ENCODE assay signal across 27 cellular contexts in genomic region chr3:134594236-134594825, GRCh38. TPM values are rescaled to one million over a fixed set of nuclear protein-coding genes. Genes with fewer than 3 reads are reported as not detected.
DNase-seq lines count a peak whose midpoint lies in the region; ATAC-seq and TF ChIP-seq lines count a peak whose summit lies in the region.
"Had no signal": no experiment of that assay in that cellular context is flagged by ENCODE, and none has a peak within 500 bp of the region (broad histone marks: within the 10 kb centered on the region; RNA-seq: fewer than 3 reads in every experiment).

No MANE protein-coding gene starts in this region.

- H4K8ac ChIP-seq in H9 (replicated peaks; ENCODE audit: insufficient read length, low read depth, low read length), result no peak overlapping the region

- peaks cover 31% of the 10 kb centered on the region for H3K27me3 Mint-ChIP-seq in H9 (ENCODE audit: low read depth)

- no peak overlapping the region for H3T11ph ChIP-seq in H9 (ENCODE audit: low read length)

- intact Hi-C loops in body of pancreas (cut with DNase I), result no loop called here

- H3K4ac ChIP-seq in H9 (ENCODE audit: low read depth, low read length), result no peak overlapping the region

- H3K27ac ChIP-seq in H9 (ENCODE audit: insufficient read length, low read depth, low read length) (no peak overlapping the region), body of pancreas (no peak overlapping the region)
- H3K27ac ChIP-seq: BLaER1, epithelial cell of prostate, right atrium auricular region, SJCRH30, thoracic aorta had no signal

- H2BK5ac ChIP-seq in H9 (ENCODE audit: insufficient read length, low read length), result no peak overlapping the region

- no peaks in the 10 kb centered on the region for H3K79me1 ChIP-seq in H9 (ENCODE audit: insufficient read depth, low read depth, low read length, poor library complexity, severe bottlenecking)

- H3K14ac ChIP-seq in H9 (ENCODE audit: insufficient read depth, low read length), result peak overlapping the region; percentile 45; the same call in 1 of the 2 replicates

- H2BK20ac ChIP-seq in H9 (ENCODE audit: low read depth, low read length, poor library complexity, severe bottlenecking), result no peak overlapping the region

- H2BK12ac ChIP-seq in H9 (ENCODE audit: insufficient read length, low read depth, low read length), result no peak overlapping the region

- no peaks in the 10 kb centered on the region for H4K20me1 ChIP-seq in H9 (ENCODE audit: control insufficient read depth, insufficient read depth, insufficient read length)
- H4K20me1 ChIP-seq: BLaER1 had no signal

- H3K79me2 ChIP-seq in H9 (ENCODE audit: insufficient read depth, low read length), result no peaks in the 10 kb centered on the region

- H3K9me3 ChIP-seq in H9 (ENCODE audit: control insufficient read depth, low read depth, low read length) (no peaks in the 10 kb centered on the region), body of pancreas (no peaks in the 10 kb centered on the region)
- H3K9me3 ChIP-seq: BLaER1, right atrium auricular region, SJCRH30, thoracic aorta had no signal

- no peak overlapping the region for H3K56ac ChIP-seq in H9 (ENCODE audit: insufficient read length, low read depth, low read length)

- DNase-seq in AG10803 (ENCODE audit: low read depth), result peak; percentile 29
- no peak for DNase-seq in H9
- peak; percentile 91 for DNase-seq in NCI-H2171 treated with DMSO at 0.1 percent for 48 hours (lab: John Stamatoyannopoulos, UW)
- peak; percentile 42 for DNase-seq in fibroblast of mammary gland (ENCODE audit: low read depth)
- no peak for DNase-seq in body of pancreas
- no peak for DNase-seq in DMS 273 treated with DMSO at 0.1 percent for 48 hours (lab: John Stamatoyannopoulos, UW)
- no peak for DNase-seq in kidney glomerular epithelial cell (lab: John Stamatoyannopoulos, UW)
- DNase-seq: activated CD4-positive, CD25-positive, alpha-beta regulatory T cell treated with anti-CD3 and anti-CD28 coated beads, Interleukin-2, amount 50 U/mL, for 72 hours; activated effector memory CD4-positive, alpha-beta T cell treated with anti-CD3 and anti-CD28 coated beads, Interleukin-2, amount 50 U/mL, for 16 hours; activated naive CD8-positive, alpha-beta T cell treated with anti-CD3 and anti-CD28 coated beads, Interleukin-2, amount 10 ng/mL, durations not matched to agents 7 days and 5 days; EL; hippocampal formation; immature natural killer cell; mesendoderm; naive thymus-derived CD8-positive, alpha-beta T cell; NCI-H1694; NCI-H446 treated with DMSO at 0.1 percent for 48 hours; SJCRH30; stimulated activated naive CD8-positive, alpha-beta T cell treated with anti-CD3 and anti-CD28 coated beads, Interleukin-15, Interleukin-2, amounts not matched to agents 100 U/mL and 50 U/mL, for 24 hours had no signal

- no peak overlapping the region for H3K23ac ChIP-seq in H9 (ENCODE audit: insufficient read length, low read depth, low read length)

- no peaks in the 10 kb centered on the region; a peak in 1 of 7 replicates for H3K36me3 Mint-ChIP-seq in H9 (ENCODE audit: insufficient read depth in 1 of 3, low read depth in 3 of 3)
- H3K36me3 Mint-ChIP-seq: activated naive CD8-positive, alpha-beta T cell treated with anti-CD3 and anti-CD28 coated beads, Interleukin-2, amount 10 ng/mL, durations not matched to agents 7 days and 5 days; immature natural killer cell; naive thymus-derived CD8-positive, alpha-beta T cell had no signal

- no peak overlapping the region for H4K91ac ChIP-seq in H9 (ENCODE audit: insufficient read length, low read depth, low read length)

- no peak overlapping the region; a peak in 1 of 7 replicates for H3K27ac Mint-ChIP-seq in H9
- H3K27ac Mint-ChIP-seq: activated naive CD8-positive, alpha-beta T cell treated with anti-CD3 and anti-CD28 coated beads, Interleukin-2, amount 10 ng/mL, durations not matched to agents 7 days and 5 days; immature natural killer cell had no signal

- no CpG with 5 or more reads among the region's 9 CpGs for WGBS in H9 (ENCODE audit: extremely low coverage, insufficient read length, low lambda C conversion rate)
- 39 to 46% methylated on average over 9 of the region's 9 CpGs for WGBS in body of pancreas, 2 donors

- no peaks in the 10 kb centered on the region; a peak in 1 of 5 replicates for H3K9me3 Mint-ChIP-seq in H9
- H3K9me3 Mint-ChIP-seq: activated naive CD8-positive, alpha-beta T cell treated with anti-CD3 and anti-CD28 coated beads, Interleukin-2, amount 10 ng/mL, durations not matched to agents 7 days and 5 days; naive thymus-derived CD8-positive, alpha-beta T cell had no signal

- no peak overlapping the region for H2AFZ ChIP-seq in H9 (ENCODE audit: low read length)

- TF ChIP-seq CTCF in AG10803 (conservative IDR thresholded peaks at IDR 0.05; ENCODE audit: low read length), result no peak
- TF ChIP-seq CTCF in H9 (conservative IDR thresholded peaks at IDR 0.05), result no peak
- TF ChIP-seq CTCF in fibroblast of mammary gland (conservative IDR thresholded peaks at IDR 0.05; ENCODE audit: control insufficient read depth, insufficient read depth, low read depth, low read length), result no peak
- TF ChIP-seq CTCF in body of pancreas (IDR thresholded peaks at IDR 0.05), result no peak

- ATAC-seq in HG03565 (IDR thresholded peaks at IDR 0.05; ENCODE audit: unreplicated experiment) (no peak), body of pancreas (no peak)
- ATAC-seq: HCT116; left lobe of liver; naive thymus-derived CD8-positive, alpha-beta T cell; stimulated activated naive CD8-positive, alpha-beta T cell treated with anti-CD3 and anti-CD28 coated beads, Interleukin-15, Interleukin-2, amounts not matched to agents 100 U/mL and 50 U/mL, for 24 hours had no signal

- H3K23me2 ChIP-seq in H9 (ENCODE audit: insufficient read length, low read depth, low read length, poor library complexity, severe bottlenecking), result no peaks in the 10 kb centered on the region

- no peak overlapping the region for H2AK5ac ChIP-seq in H9 (ENCODE audit: insufficient read length, low read length)

- TF ChIP-seq POLR2A in body of pancreas (IDR thresholded peaks at IDR 0.05), result no peak

- H3K36me3 ChIP-seq in body of pancreas (replicated peaks in 1 of 2; ENCODE audit: insufficient read depth in 1 of 2, low read depth in 2 of 2), result no peaks in the 10 kb centered on the region
- H3K36me3 ChIP-seq: BLaER1, right atrium auricular region, SJCRH30, thoracic aorta had no signal

- no peak overlapping the region for H2BK120ac ChIP-seq in H9 (ENCODE audit: low read depth, low read length, poor library complexity, severe bottlenecking)

- H3K4me3 ChIP-seq in AG10803 (ENCODE audit: low read length), result no peak overlapping the region
- no peak overlapping the region for H3K4me3 ChIP-seq in fibroblast of mammary gland (ENCODE audit: control insufficient read depth, low read depth, low read length)
- no peak overlapping the region for H3K4me3 ChIP-seq in body of pancreas
- H3K4me3 ChIP-seq: BLaER1, right atrium auricular region, SJCRH30, thoracic aorta had no signal

- H3K9ac ChIP-seq in H9 (ENCODE audit: extremely low read depth, insufficient read length, low read length), result no peak overlapping the region
- H3K9ac ChIP-seq: BLaER1 had no signal

- no peak overlapping the region for H3K4me3 Mint-ChIP-seq in H9
- H3K4me3 Mint-ChIP-seq: activated naive CD8-positive, alpha-beta T cell treated with anti-CD3 and anti-CD28 coated beads, Interleukin-2, amount 10 ng/mL, durations not matched to agents 7 days and 5 days; immature natural killer cell; naive thymus-derived CD8-positive, alpha-beta T cell had no signal

- H3K4me1 Mint-ChIP-seq in H9, result peaks cover 0 to 3% of the 10 kb centered on the region in 2 experiments; a peak in 1 of 4 replicates
- H3K4me1 Mint-ChIP-seq: immature natural killer cell; naive thymus-derived CD8-positive, alpha-beta T cell had no signal

- H4K5ac ChIP-seq in H9 (ENCODE audit: insufficient read length, low read depth, low read length), result no peak overlapping the region

- H3K4me2 ChIP-seq in H9 (ENCODE audit: insufficient read depth, insufficient read length, low read length), result no peak overlapping the region
- H3K4me2 ChIP-seq: BLaER1 had no signal

- H3K4me1 ChIP-seq in H9 (ENCODE audit: insufficient read depth, low read length) (no peaks in the 10 kb centered on the region), body of pancreas (no peaks in the 10 kb centered on the region)
- H3K4me1 ChIP-seq: BLaER1, right atrium auricular region, SJCRH30 had no signal

- no peak overlapping the region for H3K18ac ChIP-seq in H9 (ENCODE audit: insufficient read length, low read depth, low read length)

- H2BK15ac ChIP-seq in H9 (ENCODE audit: low read depth, low read length), result no peak overlapping the region

- H3K27me3 ChIP-seq in H9 (ENCODE audit: insufficient read depth, low read length) (no peaks in the 10 kb centered on the region; the same call in 1 of the 2 replicates), body of pancreas (no peaks in the 10 kb centered on the region)
- H3K27me3 ChIP-seq: right atrium auricular region had no signal

RNA-seq across cellular contexts. Expression of gene KY, which starts 56.5 kb away (rescaled TPM):
- total RNA-seq in H9 (2021) (not detected in 2 replicates), body of pancreas (under 1 TPM in 1 of 2 donors, not detected in 1; 0.26 TPM)
- total RNA-seq: activated naive CD8-positive, alpha-beta T cell treated with anti-CD3 and anti-CD28 coated beads, Interleukin-2, amount 10 ng/mL, durations not matched to agents 7 days and 5 days; left lobe of liver; naive thymus-derived CD8-positive, alpha-beta T cell; osteocyte; SJCRH30 had no signal

Comparison
In these comparisons a context has a peak if more than half of its experiments do, and no peak if none do; other contexts are left out.
1. DNase-seq: peak in AG10803 (single experiment), NCI-H2171 treated with DMSO at 0.1 percent for 48 hours (single experiment) and fibroblast of mammary gland (single experiment); none in H9 (single experiment), body of pancreas (0 of 4), DMS 273 treated with DMSO at 0.1 percent for 48 hours (single experiment) and kidney glomerular epithelial cell (single experiment).